In genomic region chr9:123715258-123715657, GRCh38 we compare ENCODE assay signal across 14 cellular contexts.
DNase-seq lines count a peak whose midpoint lies in the region; TF ChIP-seq lines count a peak whose summit lies in the region.
"Had no signal": no experiment of that assay in that cellular context is flagged by ENCODE, and none has a peak within 500 bp of the region (broad histone marks: within the 10 kb centered on the region; RNA-seq: fewer than 3 reads in every experiment).

No MANE protein-coding gene starts in this region.

- DNase-seq in SK-MEL-5 (ENCODE audit: low read depth, low spot score) (peak; percentile 56), foreskin melanocyte (peak; percentile 68), NCI-H69 (lab: John Stamatoyannopoulos, UW) (no peak), stomach (no peak), sigmoid colon (no peak)
- DNase-seq: BE2C; CD8-positive, alpha-beta memory T cell; DMS53; GF-D8; GOT3; H9 had no signal

- TF ChIP-seq POLR2A in stomach (IDR thresholded peaks at IDR 0.05), result no peak
- no peak for TF ChIP-seq POLR2A in sigmoid colon (IDR thresholded peaks at IDR 0.05)

- no peaks in the 10 kb centered on the region for H4K20me1 ChIP-seq in BLaER1
- H4K20me1 ChIP-seq in BLaER1 treated with 17β-estradiol and CSF1 and Interleukin-3, amounts not matched to agents 10 nM and 100 nM, result peaks cover 0 to 88% (median 7%) of the 10 kb centered on the region in 11 experiments; a peak in 9 of 22 replicates

- intact Hi-C loops in stomach (cut with DNase I; ENCODE audit: low total_unique reads) (no loop called here), sigmoid colon (cut with DNase I) (no loop called here)

- TF ChIP-seq CTCF in stomach (IDR thresholded peaks at IDR 0.05), result no peak
- no peak for TF ChIP-seq CTCF in sigmoid colon (IDR thresholded peaks at IDR 0.05)

- in situ Hi-C loops in SK-MEL-5 (cut with HindIII; ENCODE audit: low pct_unique_long_range_greater_than_20kb, low sequenced_read_pairs), result no loop called here

- no peaks in the 10 kb centered on the region for H3K27me3 ChIP-seq in BLaER1
- no peaks in the 10 kb centered on the region for H3K27me3 ChIP-seq in BLaER1 treated with 17β-estradiol and CSF1 and Interleukin-3, amounts not matched to agents 10 nM and 100 nM
- H3K27me3 ChIP-seq in stomach, result no peaks in the 10 kb centered on the region
- H3K27me3 ChIP-seq in sigmoid colon, result no peaks in the 10 kb centered on the region
- H3K27me3 ChIP-seq: BE2C had no signal

- H3K9me3 ChIP-seq in BLaER1, result peaks cover 19% of the 10 kb centered on the region
- H3K9me3 ChIP-seq in BLaER1 treated with 17β-estradiol and CSF1 and Interleukin-3, amounts not matched to agents 10 nM and 100 nM (replicated peaks in 1 of 11), result peaks cover 16 to 21% (median 18%) of the 10 kb centered on the region in 11 experiments
- no peaks in the 10 kb centered on the region for H3K9me3 ChIP-seq in stomach
- no peaks in the 10 kb centered on the region for H3K9me3 ChIP-seq in sigmoid colon
- H3K9me3 ChIP-seq: A549, BE2C had no signal

- H3K4me1 ChIP-seq in BLaER1 (peaks cover 50% of the 10 kb centered on the region), stomach (peaks cover 0 to 5% (median 0%) of the 10 kb centered on the region in 4 donors), sigmoid colon (no peaks in the 10 kb centered on the region)
- peaks cover 35 to 51% (median 42%) of the 10 kb centered on the region in 10 experiments for H3K4me1 ChIP-seq in BLaER1 treated with 17β-estradiol and CSF1 and Interleukin-3, amounts not matched to agents 10 nM and 100 nM

- TF ChIP-seq EP300 in stomach (IDR thresholded peaks at IDR 0.05) (no peak), sigmoid colon (IDR thresholded peaks at IDR 0.05) (no peak)

- H3K36me3 ChIP-seq in BLaER1 (peaks cover 16% of the 10 kb centered on the region), stomach (no peaks in the 10 kb centered on the region), sigmoid colon (no peaks in the 10 kb centered on the region)
- H3K36me3 ChIP-seq in BLaER1 treated with 17β-estradiol and CSF1 and Interleukin-3, amounts not matched to agents 10 nM and 100 nM, result peaks cover 12 to 41% (median 16%) of the 10 kb centered on the region in 11 experiments; a peak in 21 of 22 replicates
- H3K36me3 ChIP-seq: BE2C had no signal

- peak overlapping the region; percentile 58; the same call in 1 of the 2 replicates for H3K9ac ChIP-seq in BLaER1
- peak overlapping the region in 3 of 11 experiments; percentile 3 to 55 (median 39); a peak in 1 of 22 replicates for H3K9ac ChIP-seq in BLaER1 treated with 17β-estradiol and CSF1 and Interleukin-3, amounts not matched to agents 10 nM and 100 nM

- WGBS in stomach, 5 donors, result 74 to 88% (median 81%) methylated on average over 1 of the region's 1 CpG
- 79 to 85% methylated on average over 1 of the region's 1 CpG for WGBS in sigmoid colon, 2 donors

- H3K4me2 ChIP-seq in BLaER1, result peak overlapping the region; percentile 79
- peak overlapping the region in 9 of 11 experiments; percentile 63 to 82 (median 78); a peak in 18 of 22 replicates for H3K4me2 ChIP-seq in BLaER1 treated with 17β-estradiol and CSF1 and Interleukin-3, amounts not matched to agents 10 nM and 100 nM
- H3K4me2 ChIP-seq: A549 had no signal

- peak overlapping the region; percentile 74 for H3K27ac ChIP-seq in BLaER1
- peak overlapping the region in 6 of 11 experiments; percentile 43 to 73 (median 58); a peak in 11 of 22 replicates for H3K27ac ChIP-seq in BLaER1 treated with 17β-estradiol and CSF1 and Interleukin-3, amounts not matched to agents 10 nM and 100 nM
- H3K27ac ChIP-seq in stomach, result no peak overlapping the region
- H3K27ac ChIP-seq in sigmoid colon, result no peak overlapping the region
- H3K27ac ChIP-seq: A549 had no signal

- H3K4me3 ChIP-seq in BLaER1 (0 out of 2 replicates have a peak overlapping the region, but pooled peaks have one; percentile 26), stomach (no peak overlapping the region), sigmoid colon (no peak overlapping the region)
- H3K4me3 ChIP-seq in BLaER1 treated with 17β-estradiol and CSF1 and Interleukin-3, amounts not matched to agents 10 nM and 100 nM, result no peak overlapping the region; a peak in 1 of 20 replicates
- H3K4me3 ChIP-seq: A549 had no signal

Comparison
In these comparisons a context has a peak if more than half of its experiments do, and no peak if none do; other contexts are left out.
1. H3K27ac ChIP-seq: peak in BLaER1 (single experiment) and BLaER1 treated with 17β-estradiol and CSF1 and Interleukin-3, amounts not matched to agents 10 nM and 100 nM (6 of 11); none in stomach (0 of 5) and sigmoid colon (0 of 4).
2. DNase-seq: peak in SK-MEL-5 (single experiment) and foreskin melanocyte (single experiment); none in NCI-H69 (single experiment), stomach (single experiment) and sigmoid colon (single experiment).